In genomic region chr12:663293-663871, GRCh38 we compare ENCODE assay signal across 8 cellular contexts. TPM values are rescaled to one million over a fixed set of nuclear protein-coding genes. Genes with fewer than 3 reads are reported as not detected.
DNase-seq lines count a peak whose midpoint lies in the region; ATAC-seq and TF ChIP-seq lines count a peak whose summit lies in the region.

Gene NINJ2 (minus strand): TSS chr12:663445. CDS start chr12:663360, 85 bp downstream.

- ATAC-seq in GM19467 (IDR thresholded peaks at IDR 0.05; ENCODE audit: unreplicated experiment) = no peak

- H3K36me3 ChIP-seq in H7 (replicated peaks; ENCODE audit: control insufficient read depth, insufficient read depth, low read length) = no peaks in the 10 kb centered on the region
- H3K36me3 ChIP-seq in right atrium auricular region = no peaks in the 10 kb centered on the region
- no peaks in the 10 kb centered on the region for H3K36me3 ChIP-seq in Peyer's patch

- no peaks in the 10 kb centered on the region for H3K27me3 Mint-ChIP-seq in activated naive CD4-positive, alpha-beta T cell treated with anti-CD3 and anti-CD28 coated beads, Interleukin-2, amount 50 U/mL, for 24 hours

- no peaks in the 10 kb centered on the region for H3K36me3 Mint-ChIP-seq in activated naive CD4-positive, alpha-beta T cell treated with anti-CD3 and anti-CD28 coated beads, Interleukin-2, amount 50 U/mL, for 24 hours

- H3K27me3 ChIP-seq in H7 (ENCODE audit: control insufficient read depth, insufficient read depth, low read length) = no peaks in the 10 kb centered on the region
- H3K27me3 ChIP-seq in right atrium auricular region = no peaks in the 10 kb centered on the region
- H3K27me3 ChIP-seq in Peyer's patch = no peaks in the 10 kb centered on the region

- peak within 1 kb of the TSS; percentile 82 for H3K4me3 Mint-ChIP-seq in activated naive CD4-positive, alpha-beta T cell treated with anti-CD3 and anti-CD28 coated beads, Interleukin-2, amount 50 U/mL, for 24 hours

- H3K4me1 ChIP-seq in right atrium auricular region (peaks cover 0 to 38% of the 10 kb centered on the region in 2 donors), Peyer's patch (peaks cover 0 to 3% (median 0%) of the 10 kb centered on the region in 4 donors)

- H3K27ac ChIP-seq in right atrium auricular region (peak within 1 kb of the TSS; percentile 34 to 64), skin epidermis (peak within 1 kb of the TSS in 19 of 21 experiments; percentile 1 to 84 (median 70)), Peyer's patch (peak within 1 kb of the TSS in 1 of 4 donors; percentile 34)

- H3K4me1 Mint-ChIP-seq in activated naive CD4-positive, alpha-beta T cell treated with anti-CD3 and anti-CD28 coated beads, Interleukin-2, amount 50 U/mL, for 24 hours = peaks cover 63% of the 10 kb centered on the region

- TF ChIP-seq POLR2A in Peyer's patch (IDR thresholded peaks at IDR 0.05) = no peak

- no peak for TF ChIP-seq CTCF in right atrium auricular region (IDR thresholded peaks at IDR 0.05)
- TF ChIP-seq CTCF in Peyer's patch (IDR thresholded peaks at IDR 0.05) = no peak

- H3K9me3 Mint-ChIP-seq in activated naive CD4-positive, alpha-beta T cell treated with anti-CD3 and anti-CD28 coated beads, Interleukin-2, amount 50 U/mL, for 24 hours = no peaks in the 10 kb centered on the region

- H3K4me3 ChIP-seq in H7 (ENCODE audit: insufficient read depth, low read depth, low read length) = no peak within 1 kb of the TSS
- H3K4me3 ChIP-seq in right atrium auricular region = peak within 1 kb of the TSS; percentile 2 to 34
- H3K4me3 ChIP-seq in skin epidermis = peak within 1 kb of the TSS in 6 of 7 experiments; percentile 1 to 28 (median 11)
- H3K4me3 ChIP-seq in Peyer's patch = peak within 1 kb of the TSS in 1 of 4 donors; percentile 26

- DNase-seq in H7 (peak; percentile 20), right atrium auricular region (ENCODE audit: low spot score) (no peak), NCI-H82 (lab: John Stamatoyannopoulos, UW) (no peak), Peyer's patch (no peak), Ammon's horn (ENCODE audit: low spot score) (no peak)

- H3K9me3 ChIP-seq in right atrium auricular region = no peaks in the 10 kb centered on the region
- H3K9me3 ChIP-seq in Peyer's patch = no peaks in the 10 kb centered on the region

- peak within 1 kb of the TSS; percentile 84 for H3K27ac Mint-ChIP-seq in activated naive CD4-positive, alpha-beta T cell treated with anti-CD3 and anti-CD28 coated beads, Interleukin-2, amount 50 U/mL, for 24 hours

RNA-seq across cellular contexts. Expression of gene NINJ2, which starts in this region (rescaled TPM):
- total RNA-seq in H7 (2014; rRNA removed; shearing (Covaris generic)) = 0.74 and 2.6 TPM in 2 replicates
- 1 to 10 TPM; 5.4 to 8.8 TPM for total RNA-seq in right atrium auricular region
- total RNA-seq in Peyer's patch = 1 to 10 TPM in 3 of 4 donors, not detected in 1; 3.8 to 8.3 (median 5.2) TPM
